In genomic region chr1:242401937-242402336, GRCh38 we compare ENCODE assay signal across 18 cellular contexts.
DNase-seq lines count a peak whose midpoint lies in the region; ATAC-seq and TF ChIP-seq lines count a peak whose summit lies in the region.
"Had no signal": no experiment of that assay in that cellular context is flagged by ENCODE, and none has a peak within 500 bp of the region (broad histone marks: within the 10 kb centered on the region; RNA-seq: fewer than 3 reads in every experiment).

No MANE protein-coding gene starts in this region.

- no peak overlapping the region for H3K4me3 ChIP-seq in SK-N-SH (ENCODE audit: low read depth in 2 of 2, low read length in 1 of 2)
- H3K4me3 ChIP-seq in neural cell (ENCODE audit: low read length) = no peak overlapping the region
- H3K4me3 ChIP-seq: A549; BLaER1 treated with 17β-estradiol and CSF1 and Interleukin-3, amounts not matched to agents 10 nM and 100 nM; GM12878 had no signal

- no peaks in the 10 kb centered on the region for H3K4me1 Mint-ChIP-seq in activated T-helper 2 cell treated with anti-CD3 and anti-CD28 coated beads, Interferon-gamma antibody, Interleukin-2, Interleukin-4, amounts not matched to agents 10 μg/mL and 5 μg/mL and 100 μg/mL, durations not matched to agents 14 hours and 24 hours and 36 hours (ENCODE audit: low read depth)
- H3K4me1 Mint-ChIP-seq: B cell had no signal

- H3K9ac ChIP-seq in SK-N-SH (no peak overlapping the region), neural cell (ENCODE audit: low read length) (no peak overlapping the region)
- H3K9ac ChIP-seq: BLaER1 treated with 17β-estradiol and CSF1 and Interleukin-3, amounts not matched to agents 10 nM and 100 nM had no signal

- intact Hi-C loops in activated T-helper 2 cell treated with anti-CD3 and anti-CD28 coated beads, Interferon-gamma antibody, Interleukin-2, Interleukin-4, amounts not matched to agents 10 μg/mL and 5 μg/mL and 100 μg/mL, durations not matched to agents 14 hours and 24 hours and 36 hours (cut with micrococcal nuclease) = no loop called here

- H3K9me3 Mint-ChIP-seq in activated T-helper 2 cell treated with anti-CD3 and anti-CD28 coated beads, Interferon-gamma antibody, Interleukin-2, Interleukin-4, amounts not matched to agents 10 μg/mL and 5 μg/mL and 100 μg/mL, durations not matched to agents 14 hours and 24 hours and 36 hours = no peaks in the 10 kb centered on the region
- H3K9me3 Mint-ChIP-seq: CD8-positive, alpha-beta T cell had no signal

- TF ChIP-seq RAD21 in SK-N-SH (IDR thresholded peaks at IDR 0.05; ENCODE audit: low read length) (0 out of 2 replicates have a peak, but pooled peaks have one; percentile 8), neural cell (conservative IDR thresholded peaks at IDR 0.05) (no peak)

- no peaks in the 10 kb centered on the region for H3K27me3 Mint-ChIP-seq in activated T-helper 2 cell treated with anti-CD3 and anti-CD28 coated beads, Interferon-gamma antibody, Interleukin-2, Interleukin-4, amounts not matched to agents 10 μg/mL and 5 μg/mL and 100 μg/mL, durations not matched to agents 14 hours and 24 hours and 36 hours (ENCODE audit: low read depth)
- H3K27me3 Mint-ChIP-seq: B cell had no signal

- 44% methylated on average over 3 of the region's 3 CpGs for WGBS in SK-N-SH (ENCODE audit: low lambda C conversion rate)

- H4K20me1 ChIP-seq in SK-N-SH (ENCODE audit: insufficient read depth) (no peaks in the 10 kb centered on the region), neural cell (ENCODE audit: insufficient read depth) (no peaks in the 10 kb centered on the region)
- H4K20me1 ChIP-seq: BLaER1 treated with 17β-estradiol and CSF1 and Interleukin-3, amounts not matched to agents 10 nM and 100 nM had no signal

- CTCF ChIA-PET in SK-N-SH (lab: Yijun Ruan, JAX) = no interaction called here

- TF ChIP-seq CTCF in SK-N-SH (IDR thresholded peaks at IDR 0.05) = no peak
- no peak for TF ChIP-seq CTCF in foreskin keratinocyte (conservative IDR thresholded peaks at IDR 0.05)
- TF ChIP-seq CTCF in neural cell (IDR thresholded peaks at IDR 0.05; ENCODE audit: poor library complexity, severe bottlenecking) = no peak

- H3K9me2 ChIP-seq in SK-N-SH (no peaks in the 10 kb centered on the region), neural cell (ENCODE audit: insufficient read depth, low read length) (no peaks in the 10 kb centered on the region)

- H3F3A ChIP-seq in SK-N-SH (replicated peaks; ENCODE audit: insufficient read depth) (no peaks in the 10 kb centered on the region), neural cell (ENCODE audit: insufficient read depth, low read length, poor library complexity, severe bottlenecking) (no peaks in the 10 kb centered on the region)

- H3K79me2 ChIP-seq in SK-N-SH (ENCODE audit: insufficient read depth) (no peaks in the 10 kb centered on the region), neural cell (replicated peaks; ENCODE audit: insufficient read depth, low read length) (no peaks in the 10 kb centered on the region)

- H2AFZ ChIP-seq in SK-N-SH (ENCODE audit: low read depth) (no peak overlapping the region), neural cell (ENCODE audit: low read depth, low read length) (no peak overlapping the region)

- H3K27ac ChIP-seq in SK-N-SH (ENCODE audit: low read depth in 2 of 2, low read length in 1 of 2) (peak overlapping the region in 1 of 2 experiments; percentile 93; a peak in 2 of 4 replicates), foreskin keratinocyte (no peak overlapping the region), neural cell (ENCODE audit: low read length) (no peak overlapping the region)
- H3K27ac ChIP-seq: 22Rv1; A549; BLaER1 treated with 17β-estradiol and CSF1 and Interleukin-3, amounts not matched to agents 10 nM and 100 nM; C4-2B had no signal

- H3K4me2 ChIP-seq in SK-N-SH (no peak overlapping the region), neural cell (ENCODE audit: low read length) (no peak overlapping the region)
- H3K4me2 ChIP-seq: A549; BLaER1 treated with 17β-estradiol and CSF1 and Interleukin-3, amounts not matched to agents 10 nM and 100 nM had no signal

- H3K4me3 Mint-ChIP-seq in activated T-helper 2 cell treated with anti-CD3 and anti-CD28 coated beads, Interferon-gamma antibody, Interleukin-2, Interleukin-4, amounts not matched to agents 10 μg/mL and 5 μg/mL and 100 μg/mL, durations not matched to agents 14 hours and 24 hours and 36 hours (ENCODE audit: low read depth) = no peak overlapping the region
- H3K4me3 Mint-ChIP-seq: B cell; CD4-positive, alpha-beta T cell; CD8-positive, alpha-beta T cell had no signal

- DNase-seq in SK-N-SH (peak; percentile 33), foreskin keratinocyte (peak; percentile 51 to 75)
- DNase-seq in activated T-helper 2 cell treated with anti-CD3 and anti-CD28 coated beads, Interferon-gamma antibody, Interleukin-2, Interleukin-4, amounts not matched to agents 10 μg/mL and 5 μg/mL and 100 μg/mL, durations not matched to agents 14 hours and 24 hours and 36 hours (ENCODE audit: low spot score) = no peak
- DNase-seq: AML-193; Caco-2; Calu3; CD4-positive, alpha-beta T cell; CD8-positive, alpha-beta T cell; DMS79 treated with DMSO at 0.1 percent for 48 hours had no signal

- H3K27ac Mint-ChIP-seq in activated T-helper 2 cell treated with anti-CD3 and anti-CD28 coated beads, Interferon-gamma antibody, Interleukin-2, Interleukin-4, amounts not matched to agents 10 μg/mL and 5 μg/mL and 100 μg/mL, durations not matched to agents 14 hours and 24 hours and 36 hours = no peak overlapping the region
- H3K27ac Mint-ChIP-seq: B cell; CD4-positive, alpha-beta T cell; CD8-positive, alpha-beta T cell had no signal

- no peaks in the 10 kb centered on the region for H3K27me3 ChIP-seq in SK-N-SH (ENCODE audit: insufficient read depth)
- H3K27me3 ChIP-seq in foreskin keratinocyte = no peaks in the 10 kb centered on the region
- H3K27me3 ChIP-seq in neural cell (ENCODE audit: insufficient read depth, low read depth, low read length) = no peaks in the 10 kb centered on the region
- H3K27me3 ChIP-seq: BLaER1 treated with 17β-estradiol and CSF1 and Interleukin-3, amounts not matched to agents 10 nM and 100 nM had no signal

- peak in 1 of 2 experiments; percentile 85; a peak in 2 of 4 replicates for TF ChIP-seq EP300 in SK-N-SH (IDR thresholded peaks at IDR 0.05; ENCODE audit: borderline replicate concordance in 1 of 2, low read depth in 1 of 2, low read length in 1 of 2)
- TF ChIP-seq EP300 in neural cell (conservative IDR thresholded peaks at IDR 0.05; ENCODE audit: poor library complexity, severe bottlenecking) = no peak

- peaks cover 0 to 2% of the 10 kb centered on the region in 2 experiments for H3K36me3 ChIP-seq in SK-N-SH (replicated peaks in 1 of 2; ENCODE audit: control insufficient read depth in 1 of 2, insufficient read depth in 2 of 2, low read length in 1 of 2)
- H3K36me3 ChIP-seq in neural cell (ENCODE audit: insufficient read depth, low read length) = no peaks in the 10 kb centered on the region
- H3K36me3 ChIP-seq: BLaER1 treated with 17β-estradiol and CSF1 and Interleukin-3, amounts not matched to agents 10 nM and 100 nM had no signal

- H3K4me1 ChIP-seq in SK-N-SH (ENCODE audit: control insufficient read depth in 1 of 2, insufficient read depth in 2 of 2, low read depth in 1 of 2, low read length in 1 of 2) (peaks cover 0 to 29% of the 10 kb centered on the region in 2 experiments; a peak in 2 of 4 replicates), foreskin keratinocyte (peaks cover 13% of the 10 kb centered on the region)
- H3K4me1 ChIP-seq: A549; BLaER1 treated with 17β-estradiol and CSF1 and Interleukin-3, amounts not matched to agents 10 nM and 100 nM; Caco-2 had no signal

- POLR2A ChIA-PET in SK-N-SH (lab: Yijun Ruan, JAX) = no interaction called here

- H3K36me3 Mint-ChIP-seq in activated T-helper 2 cell treated with anti-CD3 and anti-CD28 coated beads, Interferon-gamma antibody, Interleukin-2, Interleukin-4, amounts not matched to agents 10 μg/mL and 5 μg/mL and 100 μg/mL, durations not matched to agents 14 hours and 24 hours and 36 hours (ENCODE audit: low read depth) = no peaks in the 10 kb centered on the region
- H3K36me3 Mint-ChIP-seq: CD8-positive, alpha-beta T cell had no signal

- H3K9me3 ChIP-seq in SK-N-SH (no peaks in the 10 kb centered on the region), neural cell (ENCODE audit: low read length) (no peaks in the 10 kb centered on the region)
- H3K9me3 ChIP-seq: A549; BLaER1 treated with 17β-estradiol and CSF1 and Interleukin-3, amounts not matched to agents 10 nM and 100 nM; Caco-2 had no signal

- ATAC-seq in SK-N-SH treated with all-trans-retinoic acid at 6 μM for 48 hours (no peak), foreskin keratinocyte (peak; percentile 77), HG03196 (IDR thresholded peaks at IDR 0.05; ENCODE audit: unreplicated experiment) (no peak)
- ATAC-seq: A549; CD8-positive, alpha-beta T cell; GM12878 had no signal

TF ChIP-seq in SK-N-SH, 30 proteins besides CTCF, POLR2A, EP300 and RAD21 (continues in another document):
- 0 out of 2 replicates have a peak, but pooled peaks have one; percentile 29 for TF ChIP-seq FOXJ3 (CRISPR knock-in tag; IDR thresholded peaks at IDR 0.05)

TF ChIP-seq in SK-N-SH treated with all-trans-retinoic acid at 6 μM for 48 hours, 23 proteins besides CTCF, POLR2A, EP300 and RAD21 (continues in another document):
- TF ChIP-seq CREB5 (CRISPR knock-in tag; IDR thresholded peaks at IDR 0.05; ENCODE audit: low read depth) (no peak), GLIS3 (CRISPR knock-in tag; IDR thresholded peaks at IDR 0.05) (no peak)

TF ChIP-seq in neural cell, 6 proteins besides CTCF, POLR2A, EP300 and RAD21:
- TF ChIP-seq TAF1 (IDR thresholded peaks at IDR 0.05; ENCODE audit: low read depth) (no peak), POLR2AphosphoS5 (IDR thresholded peaks at IDR 0.05) (peak; percentile 55)
